Comparison of ENCODE assay signal across 8 cellular contexts in genomic region chr16:67719048-67719777, GRCh38. TPM values are rescaled to one million over a fixed set of nuclear protein-coding genes. Genes with fewer than 3 reads are reported as not detected.
DNase-seq lines count a peak whose midpoint lies in the region; ATAC-seq and TF ChIP-seq lines count a peak whose summit lies in the region.

Gene GFOD2, minus strand, starts transcription at chr16:67719316. Its CDS starts 33,601 bp downstream, at chr16:67685715.

- H3K4me1 ChIP-seq in HEK293 (ENCODE audit: control insufficient read depth, insufficient read depth, low read length) (no peaks in the 10 kb centered on the region; the same call in 1 of the 2 replicates), gastroesophageal sphincter (peaks cover 0 to 37% (median 15%) of the 10 kb centered on the region in 3 donors)

- peak; percentile 79 for DNase-seq in GF-D8 (lab: John Stamatoyannopoulos, UW)
- peak; percentile 92 for DNase-seq in MV-4-11 (lab: John Stamatoyannopoulos, UW)
- peak; percentile 91 for DNase-seq in SK-MEL-5 (ENCODE audit: low read depth, low spot score)
- DNase-seq in activated naive CD4-positive, alpha-beta T cell treated with anti-CD3 and anti-CD28 coated beads for 36 hours = peak; percentile 99
- peak; percentile 58 for DNase-seq in non-pigmented ciliary epithelial cell (ENCODE audit: low read depth)
- DNase-seq in superior temporal gyrus (ENCODE audit: extremely low spot score) = peak; percentile 97

- peak within 1 kb of the TSS; percentile 96 for H3K27ac Mint-ChIP-seq in activated naive CD4-positive, alpha-beta T cell treated with anti-CD3 and anti-CD28 coated beads for 36 hours

- H3K36me3 Mint-ChIP-seq in activated naive CD4-positive, alpha-beta T cell treated with anti-CD3 and anti-CD28 coated beads for 36 hours (ENCODE audit: low read depth) = peaks cover 2% of the 10 kb centered on the region

- H3K9me3 Mint-ChIP-seq in activated naive CD4-positive, alpha-beta T cell treated with anti-CD3 and anti-CD28 coated beads for 36 hours = no peaks in the 10 kb centered on the region

- H3K27me3 ChIP-seq in gastroesophageal sphincter = no peaks in the 10 kb centered on the region

- no peaks in the 10 kb centered on the region for H3K27me3 Mint-ChIP-seq in activated naive CD4-positive, alpha-beta T cell treated with anti-CD3 and anti-CD28 coated beads for 36 hours (ENCODE audit: low read depth)

- no peaks in the 10 kb centered on the region for H3K9me3 ChIP-seq in HEK293 (ENCODE audit: control insufficient read depth, insufficient read depth, low read depth, low read length)
- no peaks in the 10 kb centered on the region for H3K9me3 ChIP-seq in gastroesophageal sphincter

- peak within 1 kb of the TSS; percentile 96 for H3K4me3 Mint-ChIP-seq in activated naive CD4-positive, alpha-beta T cell treated with anti-CD3 and anti-CD28 coated beads for 36 hours

- H3K27ac ChIP-seq in HEK293 (ENCODE audit: extremely low read depth, low read depth, low read length) (peak within 1 kb of the TSS; percentile 43; the same call in 1 of the 2 replicates), gastroesophageal sphincter (peak within 1 kb of the TSS; percentile 62 to 88 (median 82))

- in situ Hi-C loops in SK-MEL-5 (cut with HindIII; ENCODE audit: low pct_unique_long_range_greater_than_20kb, low sequenced_read_pairs) = no loop called here

- peak; percentile 50 to 83 for TF ChIP-seq POLR2A in gastroesophageal sphincter (IDR thresholded peaks at IDR 0.05)

- POLR2A ChIA-PET in HEK293 (lab: Yijun Ruan, JAX) = interaction anchor here (0.6 to 2.0 kb wide), 24 partner anchors 10 to 365 kb away, joined by 3 to 25 read pairs (median 4); partner anchors contain the start of genes ACD, CTCF, DDX28 and DUS2

- WGBS in gastroesophageal sphincter (ENCODE audit: low coverage in 1 of 2), 2 donors = 0% methylated on average over 4 to 8 of the region's 59 CpGs

- intact Hi-C loops in activated naive CD4-positive, alpha-beta T cell treated with anti-CD3 and anti-CD28 coated beads for 36 hours (cut with micrococcal nuclease) = loop anchor here (1.0 to 5.0 kb wide), 6 partner anchors 16 to 238 kb away; partner anchors contain the start of genes ACD, ATP6V0D1, PARD6A and RANBP10

- TF ChIP-seq CTCF in HEK293 (tag by site-specific recombination; IDR thresholded peaks at IDR 0.05) = peak; percentile 64; the same call in 1 of the 2 replicates
- peak in 1 of 4 experiments; percentile 18 for TF ChIP-seq CTCF in gastroesophageal sphincter (IDR thresholded peaks at IDR 0.05)

- H3K4me3 ChIP-seq in HEK293 (ENCODE audit: low read depth, low read length) (peak within 1 kb of the TSS; percentile 69), gastroesophageal sphincter (peak within 1 kb of the TSS; percentile 84 to 92)

- no peak for TF ChIP-seq EP300 in gastroesophageal sphincter (IDR thresholded peaks at IDR 0.05)

- peaks cover 36% of the 10 kb centered on the region for H3K4me1 Mint-ChIP-seq in activated naive CD4-positive, alpha-beta T cell treated with anti-CD3 and anti-CD28 coated beads for 36 hours (ENCODE audit: low read depth)

- H3K36me3 ChIP-seq in HEK293 (ENCODE audit: control insufficient read depth in 2 of 2, insufficient read depth in 1 of 2, low read length in 2 of 2) = peaks cover 0 to 22% of the 10 kb centered on the region in 2 experiments; a peak in 2 of 3 replicates
- H3K36me3 ChIP-seq in gastroesophageal sphincter = peaks cover 0 to 15% of the 10 kb centered on the region in 2 donors

- CTCF ChIA-PET in HEK293 (lab: Yijun Ruan, JAX) = interaction anchor here (0.5 to 2.9 kb wide), 7 partner anchors 9 to 98 kb away, joined by 3 to 16 read pairs (median 3); no protein-coding TSS in a partner anchor
- CTCF ChIA-PET in activated naive CD4-positive, alpha-beta T cell treated with anti-CD3 and anti-CD28 coated beads for 36 hours (lab: Charles Lee) = interaction anchor here (0.6 to 2.2 kb wide), 7 partner anchors 10 to 198 kb away, joined by 3 to 9 read pairs (median 3); no protein-coding TSS in a partner anchor

- ATAC-seq in gastroesophageal sphincter = peak; percentile 99

TF ChIP-seq in HEK293, 187 proteins besides CTCF, POLR2A, EP300 and RAD21 (continues in another document):
- TF ChIP-seq KLF17 (tag by site-specific recombination; IDR thresholded peaks at IDR 0.05) = peak; percentile 22; the same call in 1 of the 2 replicates
- TF ChIP-seq ZNF121 (tag by site-specific recombination; IDR thresholded peaks at IDR 0.05) = no peak
- TF ChIP-seq ZNF626 (tag by site-specific recombination; IDR thresholded peaks at IDR 0.05) = no peak
- TF ChIP-seq ZNF610 (tag by site-specific recombination; IDR thresholded peaks at IDR 0.05; ENCODE audit: borderline replicate concordance) = peak; percentile 48
- no peak for TF ChIP-seq REPIN1 (tag by site-specific recombination; IDR thresholded peaks at IDR 0.05; ENCODE audit: low read depth)
- peak; percentile 39; the same call in 1 of the 2 replicates for TF ChIP-seq KLF8 (tag by site-specific recombination; IDR thresholded peaks at IDR 0.05)
- 0 out of 2 replicates have a peak, but pooled peaks have one; percentile 27 for TF ChIP-seq ZNF843 (tag by site-specific recombination; IDR thresholded peaks at IDR 0.05)
- TF ChIP-seq SCRT2 (tag by site-specific recombination; IDR thresholded peaks at IDR 0.05) = no peak
- peak; percentile 54 for TF ChIP-seq ZXDB (tag by site-specific recombination; IDR thresholded peaks at IDR 0.05)
- TF ChIP-seq ELK4 (IDR thresholded peaks at IDR 0.05; ENCODE audit: borderline replicate concordance, low read depth, low read length) = no peak; the same call in 1 of the 2 replicates
- no peak for TF ChIP-seq KLF10 (tag by site-specific recombination; IDR thresholded peaks at IDR 0.05)
- peak; percentile 17; the same call in 1 of the 2 replicates for TF ChIP-seq ZNF777 (tag by site-specific recombination; IDR thresholded peaks at IDR 0.05; ENCODE audit: borderline replicate concordance)
- TF ChIP-seq ZNF510 (tag by site-specific recombination; IDR thresholded peaks at IDR 0.05; ENCODE audit: insufficient replicate concordance) = no peak
- no peak for TF ChIP-seq ZNF571 (tag by site-specific recombination; IDR thresholded peaks at IDR 0.05)
- TF ChIP-seq ZNF132 (tag by site-specific recombination; IDR thresholded peaks at IDR 0.05; ENCODE audit: borderline replicate concordance) = no peak
- no peak for TF ChIP-seq ZNF324 (tag by site-specific recombination; IDR thresholded peaks at IDR 0.05)
- no peak for TF ChIP-seq ZNF148 (tag by site-specific recombination; IDR thresholded peaks at IDR 0.05; ENCODE audit: borderline replicate concordance)
- no peak for TF ChIP-seq PRDM6 (tag by site-specific recombination; IDR thresholded peaks at IDR 0.05)

RNA-seq across cellular contexts. Expression of gene GFOD2, which starts in this region (rescaled TPM):
- total RNA-seq in SK-MEL-5 (2014; rRNA removed; shearing (Covaris generic)) = 10.5 and 13.4 TPM in 2 replicates
- 10.4 and 15.0 TPM in 2 replicates for polyA plus RNA-seq in SK-MEL-5 (2015; cell fraction: cytosol; rRNA removed)
- polyA plus RNA-seq in SK-MEL-5 (2015; cell fraction: nucleus; rRNA removed) = 12.7 and 20.6 TPM in 2 replicates
- total RNA-seq in activated naive CD4-positive, alpha-beta T cell treated with anti-CD3 and anti-CD28 coated beads for 36 hours = 1 to 10 TPM; 7.3 to 8.2 TPM
- total RNA-seq in gastroesophageal sphincter = 10 to 100 TPM; 16.3 to 24.9 (median 20.1) TPM

Comparison
In these comparisons a context has a peak if more than half of its experiments do, and no peak if none do; other contexts are left out.
1. Peak in every context shown above with its lines: DNase-seq, ATAC-seq, H3K4me3 ChIP-seq and H3K27ac ChIP-seq.